In the genomic region with DNA sequence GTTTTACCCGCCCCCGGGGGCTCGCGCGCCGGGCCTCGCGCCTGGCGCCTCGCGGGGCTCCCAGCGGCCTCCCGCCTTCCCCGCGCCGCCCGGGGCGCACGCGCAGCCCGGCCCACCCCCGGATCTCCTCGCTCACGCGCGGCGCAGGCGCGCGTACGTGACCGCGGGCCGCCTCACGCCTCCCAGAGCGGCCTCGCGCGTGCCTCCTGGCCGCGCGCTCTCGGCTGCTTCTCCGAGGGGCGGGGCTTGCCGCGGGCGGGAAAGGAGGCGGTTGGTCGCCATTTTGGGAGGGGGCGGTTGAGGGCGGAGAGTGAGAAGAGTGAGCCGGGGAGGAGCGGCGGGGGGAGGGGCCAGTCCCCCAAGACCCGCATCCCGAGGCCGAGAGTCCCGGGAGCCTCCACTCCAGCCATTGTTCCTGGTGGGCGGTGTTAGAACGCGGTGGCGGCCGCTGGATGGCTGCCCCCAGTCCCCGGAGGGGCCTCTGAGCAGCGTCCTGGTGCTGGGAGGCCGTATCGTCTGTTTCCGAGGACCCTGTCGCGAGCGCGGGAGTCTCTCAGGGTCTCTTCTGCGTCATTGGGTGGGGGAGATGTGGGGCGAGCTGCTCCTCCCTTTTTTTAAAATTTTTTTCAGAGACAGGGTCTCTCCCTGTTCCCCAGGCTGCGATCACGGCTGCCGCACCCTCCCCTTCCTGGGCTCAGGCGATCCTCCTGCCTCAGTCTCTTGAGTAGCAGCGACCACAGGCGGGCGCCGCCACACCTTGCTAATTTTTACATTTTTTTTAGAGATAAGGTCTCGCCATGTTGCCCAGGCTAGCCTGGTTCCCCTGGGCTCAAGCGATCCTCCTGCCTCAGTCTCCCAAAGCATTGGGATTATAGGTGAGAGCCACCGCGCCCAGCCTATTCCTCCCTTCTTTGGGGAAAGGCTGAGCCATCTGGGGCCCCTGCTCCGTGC, we compare ENCODE assay signal across 8 cellular contexts. TPM values are rescaled to one million over a fixed set of nuclear protein-coding genes. Genes with fewer than 3 reads are reported as not detected.
A peak's percentile ranks its signal among the peaks of the same experiment; 100 is the strongest.
DNase-seq lines count a peak whose midpoint lies in the region; ATAC-seq, FAIRE-seq and TF ChIP-seq lines count a peak whose summit lies in the region.

A gene with protein sequence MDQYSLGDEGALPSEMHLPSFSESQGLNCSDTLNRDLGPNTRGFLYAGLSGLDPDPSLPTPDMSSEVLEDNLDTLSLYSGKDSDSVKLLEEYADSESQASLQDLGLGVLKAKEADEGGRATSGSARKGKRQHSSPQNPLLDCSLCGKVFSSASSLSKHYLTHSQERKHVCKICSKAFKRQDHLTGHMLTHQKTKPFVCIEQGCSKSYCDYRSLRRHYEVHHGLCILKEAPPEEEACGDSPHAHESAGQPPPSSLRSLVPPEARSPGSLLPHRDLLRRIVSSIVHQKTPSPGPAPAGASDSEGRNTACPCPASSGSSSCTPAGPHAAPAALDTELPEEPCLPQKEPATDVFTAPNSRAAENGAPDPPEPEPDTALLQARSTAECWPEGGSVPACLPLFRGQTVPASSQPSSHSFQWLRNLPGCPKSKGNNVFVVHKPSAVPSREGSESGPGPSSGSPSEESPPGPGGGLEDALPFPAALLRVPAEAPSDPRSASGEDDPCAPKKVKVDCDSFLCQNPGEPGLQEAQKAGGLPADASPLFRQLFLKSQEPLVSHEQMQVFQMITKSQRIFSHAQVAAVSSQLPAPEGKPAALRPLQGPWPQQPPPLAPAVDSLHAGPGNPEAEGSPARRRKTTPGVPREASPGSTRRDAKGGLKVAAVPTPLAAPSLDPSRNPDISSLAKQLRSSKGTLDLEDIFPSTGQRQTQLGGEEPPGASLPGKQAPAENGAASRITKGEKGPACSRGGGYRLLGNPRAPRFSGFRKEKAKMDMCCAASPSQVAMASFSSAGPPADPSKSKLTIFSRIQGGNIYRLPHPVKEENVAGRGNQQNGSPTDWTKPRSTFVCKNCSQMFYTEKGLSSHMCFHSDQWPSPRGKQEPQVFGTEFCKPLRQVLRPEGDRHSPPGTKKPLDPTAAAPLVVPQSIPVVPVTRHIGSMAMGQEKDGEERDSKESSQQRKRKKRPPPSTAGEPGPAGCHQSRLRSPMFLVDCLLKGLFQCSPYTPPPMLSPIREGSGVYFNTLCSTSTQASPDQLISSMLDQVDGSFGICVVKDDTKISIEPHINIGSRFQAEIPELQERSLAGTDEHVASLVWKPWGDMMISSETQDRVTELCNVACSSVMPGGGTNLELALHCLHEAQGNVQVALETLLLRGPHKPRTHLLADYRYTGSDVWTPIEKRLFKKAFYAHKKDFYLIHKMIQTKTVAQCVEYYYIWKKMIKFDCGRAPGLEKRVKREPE (N-terminal part only) (minus strand): TSS at position 73 of the 951 bp plus-strand sequence. CDS start 17,292 bp downstream, outside the sequence.

- H3K27ac ChIP-seq in temporal lobe (ENCODE audit: low read depth, low read length): peak within 1 kb of the TSS; percentile 5

- CTCF ChIA-PET in GM10248 (lab: Yijun Ruan, JAX): interaction anchor here (1.1 kb wide), 1 partner anchor 10 kb away, joined by 4 read pairs; no protein-coding TSS in a partner anchor

- POLR2A ChIA-PET in GM10248 (lab: Yijun Ruan, JAX): interaction anchor here (0.5 kb wide), 1 partner anchor 347 kb away, joined by 3 read pairs; no protein-coding TSS in a partner anchor

- peaks cover 16% of the 10 kb centered on the region for H3K4me1 Mint-ChIP-seq in nephron progenitor cell

- FAIRE-seq in GM19239 (lab: Jason Lieb, UNC): no peak

- H3K4me3 Mint-ChIP-seq in nephron progenitor cell: no peak within 1 kb of the TSS

- intact Hi-C loops in posterior cingulate gyrus (cut with DNase I): no loop called here

- H3K27ac Mint-ChIP-seq in nephron progenitor cell: no peak within 1 kb of the TSS

- peak; percentile 45 for DNase-seq in GM10248 (ENCODE audit: extremely low spot score)
- peak; percentile 50 for DNase-seq in activated CD8-positive, alpha-beta memory T cell treated with anti-CD3 and anti-CD28 coated beads, Interleukin-2, amount 50 U/mL, for 24 hours (ENCODE audit: extremely low read depth)
- peak; percentile 38 for DNase-seq in epithelial cell of esophagus (ENCODE audit: low read depth)
- DNase-seq in posterior cingulate gyrus: peak; percentile 57 to 96 (median 79)
- no peak for DNase-seq in GM19239 (ENCODE audit: insufficient read length, low spot score)
- DNase-seq in nephron progenitor cell: no peak

- no peak for ATAC-seq in HG02870 (IDR thresholded peaks at IDR 0.05; ENCODE audit: unreplicated experiment)

- no peaks in the 10 kb centered on the region for H3K9me3 Mint-ChIP-seq in nephron progenitor cell

- H3K27me3 Mint-ChIP-seq in nephron progenitor cell (ENCODE audit: low read depth, poor library complexity): peaks cover 8% of the 10 kb centered on the region

- no peaks in the 10 kb centered on the region for H3K36me3 Mint-ChIP-seq in nephron progenitor cell (ENCODE audit: low read depth)

- peak within 1 kb of the TSS; percentile 30 for H3K4me3 ChIP-seq in epithelial cell of esophagus (ENCODE audit: low read length)

- TF ChIP-seq CTCF in GM10248 (IDR thresholded peaks at IDR 0.05; ENCODE audit: control extremely low read depth, extremely low read depth, low read depth, missing control alignments) (no peak), epithelial cell of esophagus (IDR thresholded peaks at IDR 0.05; ENCODE audit: insufficient read depth, low read depth, low read length, missing control alignments) (no peak), nephron progenitor cell (IDR thresholded peaks at IDR 0.05) (no peak)

RNA-seq across cellular contexts. Expression of the gene that starts here (rescaled TPM):
- under 0.01 TPM for total RNA-seq in temporal lobe

Comparison
In these comparisons a context has a peak if more than half of its experiments do, and no peak if none do; other contexts are left out.
1. DNase-seq: peak in GM10248 (single experiment), activated CD8-positive, alpha-beta memory T cell treated with anti-CD3 and anti-CD28 coated beads, Interleukin-2, amount 50 U/mL, for 24 hours (single experiment), epithelial cell of esophagus (single experiment) and posterior cingulate gyrus (10 of 10); none in GM19239 (single experiment) and nephron progenitor cell (single experiment).